ENCODE assay signal across 1 cellular context in genomic region chr6:106516629-106517028, GRCh38.
TF ChIP-seq lines count a peak whose summit lies in the region.

No MANE protein-coding gene starts in this region.

TF ChIP-seq in SK-N-SH, 30 proteins besides CTCF, POLR2A, EP300 and RAD21 (continued from another document):
- no peak for TF ChIP-seq IRF3 (IDR thresholded peaks at IDR 0.05; ENCODE audit: low read depth, low read length)
- no peak for TF ChIP-seq SMC3 (IDR thresholded peaks at IDR 0.05; ENCODE audit: low read depth, low read length)
- no peak for TF ChIP-seq TCF12 (IDR thresholded peaks at IDR 0.05)
- TF ChIP-seq GATA2 (CRISPR knock-in tag; IDR thresholded peaks at IDR 0.05), result no peak
- no peak for TF ChIP-seq FOXM1 (IDR thresholded peaks at IDR 0.05; ENCODE audit: low read depth)
- no peak for TF ChIP-seq USF2 (IDR thresholded peaks at IDR 0.05; ENCODE audit: borderline replicate concordance, low read depth, low read length)
- TF ChIP-seq POLR2AphosphoS5 (IDR thresholded peaks at IDR 0.05; ENCODE audit: low read depth, low read length), result no peak
- no peak for TF ChIP-seq TAF1 (IDR thresholded peaks at IDR 0.05; ENCODE audit: borderline replicate concordance, low read depth, low read length)
- no peak for TF ChIP-seq FOXJ3 (CRISPR knock-in tag; IDR thresholded peaks at IDR 0.05)
